In the genomic region with DNA sequence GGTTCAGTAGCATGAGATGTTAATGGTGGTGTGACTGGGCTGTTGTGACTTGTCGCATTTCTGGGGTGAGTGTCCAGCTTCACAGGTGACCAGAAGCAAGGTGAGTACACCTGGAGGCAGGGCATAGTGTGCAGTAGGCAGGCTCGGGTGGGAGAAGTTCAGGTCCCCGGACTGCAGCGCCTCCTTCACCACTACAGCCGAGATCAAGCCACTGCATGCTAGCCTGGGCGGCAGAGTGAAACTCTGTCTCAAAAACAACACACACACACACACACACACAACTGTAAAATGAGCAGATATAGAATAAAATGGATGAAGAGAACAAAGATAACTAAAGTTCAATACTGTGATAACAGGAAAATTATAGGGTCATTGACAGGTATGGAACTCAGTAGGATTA, we compare ENCODE assay signal across 13 cellular contexts.
"Had no signal": no experiment of that assay in that cellular context is flagged by ENCODE, and none has a peak within 500 bp of the region (broad histone marks: within the 10 kb centered on the region; RNA-seq: fewer than 3 reads in every experiment).

No MANE protein-coding gene starts in this region.

- H3K36me3 ChIP-seq: heart left ventricle, uterus had no signal

- H3K9me3 Mint-ChIP-seq: activated CD4-positive, alpha-beta memory T cell treated with anti-CD3 and anti-CD28 coated beads for 36 hours; activated naive CD8-positive, alpha-beta T cell treated with anti-CD3 and anti-CD28 coated beads, Interleukin-2, amount 10 ng/mL, durations not matched to agents 7 days and 5 days; activated T-cell treated with anti-CD3 and anti-CD28 coated beads, Interleukin-2, amount 50 U/mL, for 72 hours; naive thymus-derived CD8-positive, alpha-beta T cell had no signal

- H3K36me3 Mint-ChIP-seq: activated CD4-positive, alpha-beta memory T cell treated with anti-CD3 and anti-CD28 coated beads for 36 hours; activated naive CD8-positive, alpha-beta T cell treated with anti-CD3 and anti-CD28 coated beads, Interleukin-2, amount 10 ng/mL, durations not matched to agents 7 days and 5 days; naive thymus-derived CD8-positive, alpha-beta T cell had no signal

- DNase-seq: activated CD4-positive, alpha-beta memory T cell treated with anti-CD3 and anti-CD28 coated beads for 36 hours; activated CD4-positive, alpha-beta T cell treated with anti-CD3 and anti-CD28 coated beads for 1 hour; activated gamma-delta T cell treated with Interleukin-2 at 50 U/mL for 16 hours; activated naive CD8-positive, alpha-beta T cell treated with anti-CD3 and anti-CD28 coated beads, Interleukin-2, amount 10 ng/mL, durations not matched to agents 7 days and 5 days; activated T-cell treated with anti-CD3 and anti-CD28 coated beads, Interleukin-2, amount 50 U/mL, for 72 hours; anterior cingulate cortex; heart left ventricle; mammary epithelial cell; mucosa of descending colon; naive thymus-derived CD8-positive, alpha-beta T cell; stimulated activated CD4-positive, alpha-beta T cell treated with anti-CD3 and anti-CD28 coated beads, Interleukin-15, amount 100 ng/mL, for 24 hours; stimulated activated CD4-positive, alpha-beta T cell treated with anti-CD3 and anti-CD28 coated beads, Interleukin-4, amount 100 ng/mL, for 4 hours; uterus had no signal

- H3K9me3 ChIP-seq: heart left ventricle, mucosa of descending colon, uterus had no signal

- H3K4me1 ChIP-seq: heart left ventricle, uterus had no signal

- ATAC-seq: activated T-cell treated with anti-CD3 and anti-CD28 coated beads, Interleukin-2, amount 50 U/mL, for 72 hours; heart left ventricle; naive thymus-derived CD8-positive, alpha-beta T cell had no signal

- H3K27ac Mint-ChIP-seq: activated CD4-positive, alpha-beta memory T cell treated with anti-CD3 and anti-CD28 coated beads for 36 hours; activated naive CD8-positive, alpha-beta T cell treated with anti-CD3 and anti-CD28 coated beads, Interleukin-2, amount 10 ng/mL, durations not matched to agents 7 days and 5 days; activated T-cell treated with anti-CD3 and anti-CD28 coated beads, Interleukin-2, amount 50 U/mL, for 72 hours; naive thymus-derived CD8-positive, alpha-beta T cell had no signal

- H3K27me3 ChIP-seq: heart left ventricle, uterus had no signal

- H3K27ac ChIP-seq: heart left ventricle, uterus had no signal

- H3K4me3 ChIP-seq: heart left ventricle, mucosa of descending colon, uterus had no signal

- H3K4me3 Mint-ChIP-seq: activated CD4-positive, alpha-beta memory T cell treated with anti-CD3 and anti-CD28 coated beads for 36 hours; activated naive CD8-positive, alpha-beta T cell treated with anti-CD3 and anti-CD28 coated beads, Interleukin-2, amount 10 ng/mL, durations not matched to agents 7 days and 5 days; activated T-cell treated with anti-CD3 and anti-CD28 coated beads, Interleukin-2, amount 50 U/mL, for 72 hours; naive thymus-derived CD8-positive, alpha-beta T cell had no signal
